20 cellular contexts compared by ENCODE assay signal in genomic region chr11:68335693-68336092, GRCh38. TPM values are rescaled to one million over a fixed set of nuclear protein-coding genes. Genes with fewer than 3 reads are reported as not detected.
DNase-seq lines count a peak whose midpoint lies in the region; ATAC-seq and TF ChIP-seq lines count a peak whose summit lies in the region.
"Had no signal": no experiment of that assay in that cellular context is flagged by ENCODE, and none has a peak within 500 bp of the region (broad histone marks: within the 10 kb centered on the region; RNA-seq: fewer than 3 reads in every experiment).

No MANE protein-coding gene starts in this region.

- no peak for DNase-seq in CD4-positive, CD25-positive, alpha-beta regulatory T cell
- no peak for DNase-seq in Panc1 (ENCODE audit: low read depth, low spot score)
- DNase-seq in right atrium auricular region (ENCODE audit: low spot score), result no peak
- DNase-seq in psoas muscle, result no peak
- DNase-seq in central memory CD4-positive, alpha-beta T cell, result no peak
- DNase-seq: activated CD4-positive, alpha-beta T cell treated with anti-CD3 and anti-CD28 coated beads for 36 hours; activated CD8-positive, alpha-beta memory T cell treated with anti-CD3 and anti-CD28 coated beads, Interleukin-2, amount 50 U/mL, for 48 hours; cortex of kidney; DMS79 treated with DMSO at 0.1 percent for 48 hours; naive thymus-derived CD4-positive, alpha-beta T cell; NCI-H1105 treated with DMSO at 0.1 percent for 48 hours; NCI-H2107; NCI-H510A; small intestine had no signal

- H3K4me3 Mint-ChIP-seq in CD4-positive, CD25-positive, alpha-beta regulatory T cell, result no peak overlapping the region
- H3K4me3 Mint-ChIP-seq: activated CD4-positive, alpha-beta T cell treated with anti-CD3 and anti-CD28 coated beads for 36 hours had no signal

- no peaks in the 10 kb centered on the region for H3K9me3 ChIP-seq in CD4-positive, CD25-positive, alpha-beta regulatory T cell (ENCODE audit: control insufficient read depth in 2 of 2, low read length in 2 of 2)
- H3K9me3 ChIP-seq in Panc1 (ENCODE audit: control insufficient read depth, insufficient read depth, low read depth, low read length) (no peaks in the 10 kb centered on the region), right atrium auricular region (no peaks in the 10 kb centered on the region), psoas muscle (no peaks in the 10 kb centered on the region)
- H3K9me3 ChIP-seq: adrenal gland, breast epithelium had no signal

- no TSS peak for BruUV-seq in Panc1 (replicated peaks; lab: Mats Ljungman, UMichigan)

- H3K9me3 Mint-ChIP-seq in CD4-positive, CD25-positive, alpha-beta regulatory T cell, result peaks cover 0 to 1% (median 0%) of the 10 kb centered on the region in 7 donors

- ATAC-seq in CD4-positive, CD25-positive, alpha-beta regulatory T cell (ENCODE audit: low read depth in 2 of 2), result no peak
- ATAC-seq in Panc1 (no peak), psoas muscle (peak in 3 of 4 donors; percentile 30 to 77 (median 64)), GM21447 (IDR thresholded peaks at IDR 0.05; ENCODE audit: unreplicated experiment) (no peak), GM19324 (IDR thresholded peaks at IDR 0.05; ENCODE audit: low FRiP score, unreplicated experiment) (no peak)
- ATAC-seq: activated CD4-positive, alpha-beta T cell treated with anti-CD3 and anti-CD28 coated beads for 36 hours; naive thymus-derived CD4-positive, alpha-beta T cell had no signal

- in situ Hi-C loops in Panc1 (cut with HindIII; ENCODE audit: low pct_unique_long_range_greater_than_20kb, low sequenced_read_pairs), result no loop called here

- H3K36me3 Mint-ChIP-seq in CD4-positive, CD25-positive, alpha-beta regulatory T cell, result no peaks in the 10 kb centered on the region

- intact Hi-C loops in Panc1 (cut with micrococcal nuclease; ENCODE audit: unreplicated experiment) (no loop called here), psoas muscle (cut with DNase I) (no loop called here)

- POLR2A ChIA-PET in Panc1 (lab: Charles Lee), result no interaction called here

- no peak overlapping the region for H3K27ac ChIP-seq in CD4-positive, CD25-positive, alpha-beta regulatory T cell (ENCODE audit: insufficient read depth, low read length, poor library complexity, severe bottlenecking)
- H3K27ac ChIP-seq in Panc1 (ENCODE audit: low read length) (peak overlapping the region; percentile 54), right atrium auricular region (peak overlapping the region; percentile 73 to 80), psoas muscle (no peak overlapping the region)
- H3K27ac ChIP-seq: adrenal gland, breast epithelium, hepatocyte, parathyroid adenoma had no signal

- H3K4me3 ChIP-seq in CD4-positive, CD25-positive, alpha-beta regulatory T cell (ENCODE audit: low read depth, low read length), result no peak overlapping the region
- H3K4me3 ChIP-seq in Panc1 (ENCODE audit: low read depth in 2 of 2, low read length in 2 of 2) (no peak overlapping the region), right atrium auricular region (no peak overlapping the region), psoas muscle (no peak overlapping the region)
- H3K4me3 ChIP-seq: adrenal gland, breast epithelium, hepatocyte had no signal

- TF ChIP-seq CTCF in Panc1 (IDR thresholded peaks at IDR 0.05) (no peak), right atrium auricular region (IDR thresholded peaks at IDR 0.05) (no peak), psoas muscle (IDR thresholded peaks at IDR 0.05) (no peak)

- H3K36me3 ChIP-seq in CD4-positive, CD25-positive, alpha-beta regulatory T cell (ENCODE audit: control insufficient read depth, insufficient read depth, low read length), result no peaks in the 10 kb centered on the region
- H3K36me3 ChIP-seq in Panc1 (ENCODE audit: control insufficient read depth, insufficient read depth, low read length) (no peaks in the 10 kb centered on the region), right atrium auricular region (no peaks in the 10 kb centered on the region), psoas muscle (ENCODE audit: insufficient read depth in 1 of 2, low read depth in 1 of 2) (no peaks in the 10 kb centered on the region)
- H3K36me3 ChIP-seq: adrenal gland, breast epithelium had no signal

- H3K27me3 Mint-ChIP-seq in CD4-positive, CD25-positive, alpha-beta regulatory T cell, result no peaks in the 10 kb centered on the region
- H3K27me3 Mint-ChIP-seq: activated CD4-positive, alpha-beta T cell treated with anti-CD3 and anti-CD28 coated beads for 36 hours; naive thymus-derived CD4-positive, alpha-beta T cell had no signal

- H3K4me1 Mint-ChIP-seq in CD4-positive, CD25-positive, alpha-beta regulatory T cell, result peaks cover 12 to 72% (median 45%) of the 10 kb centered on the region in 4 donors

- H3K4me1 ChIP-seq in CD4-positive, CD25-positive, alpha-beta regulatory T cell (ENCODE audit: control insufficient read depth, insufficient read depth, low read length, poor library complexity, severe bottlenecking), result peaks cover 51% of the 10 kb centered on the region
- H3K4me1 ChIP-seq in Panc1 (ENCODE audit: control insufficient read depth, insufficient read depth, low read length), result peaks cover 59% of the 10 kb centered on the region
- H3K4me1 ChIP-seq in right atrium auricular region, result peaks cover 0 to 84% of the 10 kb centered on the region in 2 donors
- peaks cover 30% of the 10 kb centered on the region for H3K4me1 ChIP-seq in psoas muscle
- H3K4me1 ChIP-seq: parathyroid adenoma had no signal

- CTCF ChIA-PET in Panc1 (lab: Charles Lee), result no interaction called here

- H3K27ac Mint-ChIP-seq in CD4-positive, CD25-positive, alpha-beta regulatory T cell, result peak overlapping the region in 2 of 3 donors; percentile 74 to 79
- H3K27ac Mint-ChIP-seq: activated CD4-positive, alpha-beta T cell treated with anti-CD3 and anti-CD28 coated beads for 36 hours had no signal

- H3K27me3 ChIP-seq in CD4-positive, CD25-positive, alpha-beta regulatory T cell (ENCODE audit: control insufficient read depth, insufficient read depth, low read length), result no peaks in the 10 kb centered on the region
- H3K27me3 ChIP-seq in Panc1 (ENCODE audit: control insufficient read depth, insufficient read depth, low read length) (no peaks in the 10 kb centered on the region), right atrium auricular region (no peaks in the 10 kb centered on the region), psoas muscle (ENCODE audit: insufficient read depth in 3 of 3, low read length in 2 of 3) (no peaks in the 10 kb centered on the region)
- H3K27me3 ChIP-seq: adrenal gland, breast epithelium, hepatocyte had no signal

- 48 to 72% (median 49%) methylated on average over 8 of the region's 8 CpGs for WGBS in psoas muscle, 3 donors

RNA-seq across cellular contexts. Expression of gene LRP5, which starts 23.3 kb away (rescaled TPM):
- total RNA-seq in CD4-positive, CD25-positive, alpha-beta regulatory T cell, result 1.3 TPM
- polyA plus RNA-seq in CD4-positive, CD25-positive, alpha-beta regulatory T cell, result 1 to 10 TPM in 1 of 4 donors, under 1 TPM in 2, not detected in 1; 0.22 to 1.2 (median 0.40) TPM
- total RNA-seq in Panc1 (2021; ENCODE audit: unreplicated experiment), result 171 TPM
- 357 TPM for polyA plus RNA-seq in Panc1 (2012; ENCODE audit: insufficient read length)
- 10 to 100 TPM; 34.6 to 60.9 TPM for total RNA-seq in right atrium auricular region
- 10 to 100 TPM; 16.7 to 19.2 (median 17.9) TPM for total RNA-seq in psoas muscle
- polyA plus RNA-seq in psoas muscle, result 1 to 10 TPM; 5.3 to 8.0 (median 6.5) TPM

Comparison
In these comparisons a context has a peak if more than half of its experiments do, and no peak if none do; other contexts are left out.
1. ATAC-seq: peak in psoas muscle (3 of 4); none in CD4-positive, CD25-positive, alpha-beta regulatory T cell (0 of 2), Panc1 (single experiment), GM21447 (single experiment) and GM19324 (single experiment).
2. H3K27ac ChIP-seq: peak in Panc1 (single experiment) and right atrium auricular region (2 of 2); none in CD4-positive, CD25-positive, alpha-beta regulatory T cell (single experiment) and psoas muscle (single experiment).